15 cellular contexts compared by ENCODE assay signal in the genomic region with DNA sequence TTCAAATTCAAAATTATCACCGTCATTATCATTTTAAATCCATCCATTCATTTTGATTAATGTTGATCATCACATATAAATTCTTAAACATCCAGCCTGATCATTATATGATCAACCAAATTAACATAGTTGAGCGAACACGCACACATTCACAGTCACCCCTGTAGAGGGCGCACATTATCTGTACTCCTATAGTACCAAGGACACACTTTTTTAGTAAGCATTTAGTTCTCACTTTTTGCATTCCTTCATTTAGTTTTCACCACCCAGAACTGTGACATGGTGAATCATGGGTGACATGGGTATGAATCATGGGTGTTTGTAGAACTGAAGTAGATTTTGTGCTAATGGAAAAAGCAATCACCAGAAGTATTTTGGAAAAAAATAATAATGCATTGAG. TPM values are rescaled to one million over a fixed set of nuclear protein-coding genes. Genes with fewer than 3 reads are reported as not detected.
DNase-seq lines count a peak whose midpoint lies in the region; ATAC-seq and TF ChIP-seq lines count a peak whose summit lies in the region.
"Had no signal": no experiment of that assay in that cellular context is flagged by ENCODE, and none has a peak within 500 bp of the region (broad histone marks: within the 10 kb centered on the region; RNA-seq: fewer than 3 reads in every experiment).

No MANE protein-coding gene starts in this region.

- H3K4me3 ChIP-seq in A673 (ENCODE audit: low read depth, low read length, poor library complexity, severe bottlenecking) (no peak overlapping the region), MM.1S (ENCODE audit: low read length) (no peak overlapping the region), brain microvascular endothelial cell (ENCODE audit: low read depth, low read length) (no peak overlapping the region)
- H3K4me3 ChIP-seq: SK-N-MC, skin epidermis had no signal

- H3K9me3 ChIP-seq in A673 (ENCODE audit: low read depth, low read length, poor library complexity, severe bottlenecking) (peaks cover 48% of the 10 kb centered on the region), MM.1S (replicated peaks; ENCODE audit: insufficient read depth, low read length) (no peaks in the 10 kb centered on the region)

- DNase-seq in A673 (ENCODE audit: low spot score): no peak
- DNase-seq in COLO668 (lab: John Stamatoyannopoulos, UW; ENCODE audit: unreplicated experiment): peak; percentile 2
- DNase-seq in MM.1S: no peak
- DNase-seq in brain microvascular endothelial cell: no peak
- DNase-seq in T-helper 2 cell treated with Interferon-gamma antibody and Interleukin-4, amounts not matched to agents 5 μg/mL and 100 μg/mL, for 36 hours (ENCODE audit: low spot score): no peak
- DNase-seq in activated gamma-delta T cell (lab: John Stamatoyannopoulos, UW): no peak
- DNase-seq: activated CD4-positive, alpha-beta memory T cell treated with anti-CD3 and anti-CD28 coated beads for 36 hours; immature natural killer cell; NCI-H2029 treated with DMSO at 0.1 percent for 48 hours had no signal

- no peaks in the 10 kb centered on the region for H3K27me3 Mint-ChIP-seq in T-helper 2 cell treated with Interferon-gamma antibody and Interleukin-4, amounts not matched to agents 5 μg/mL and 100 μg/mL, for 36 hours (ENCODE audit: low read depth)

- no peaks in the 10 kb centered on the region for H3K79me2 ChIP-seq in MM.1S (ENCODE audit: low read length)

- peaks cover 35% of the 10 kb centered on the region for H3K9me3 Mint-ChIP-seq in T-helper 2 cell treated with Interferon-gamma antibody and Interleukin-4, amounts not matched to agents 5 μg/mL and 100 μg/mL, for 36 hours

- no peaks in the 10 kb centered on the region for H3F3A ChIP-seq in MM.1S (ENCODE audit: insufficient read depth, low read length)

- no peaks in the 10 kb centered on the region for H4K20me1 ChIP-seq in MM.1S (ENCODE audit: insufficient read depth, low read length)

- no TSS peak for BruUV-seq in A673 (replicated peaks; lab: Mats Ljungman, UMichigan)

- intact Hi-C loops in A673 (cut with micrococcal nuclease; ENCODE audit: unreplicated experiment): no loop called here

- no peak overlapping the region for H3K4me3 Mint-ChIP-seq in T-helper 2 cell treated with Interferon-gamma antibody and Interleukin-4, amounts not matched to agents 5 μg/mL and 100 μg/mL, for 36 hours
- H3K4me3 Mint-ChIP-seq: activated CD4-positive, alpha-beta memory T cell treated with anti-CD3 and anti-CD28 coated beads for 36 hours; immature natural killer cell; naive thymus-derived CD4-positive, alpha-beta T cell had no signal

- POLR2A ChIA-PET in A673 (lab: Charles Lee; ENCODE audit: low non-redundant PET): no interaction called here

- no peak for ATAC-seq in GM19467 (IDR thresholded peaks at IDR 0.05; ENCODE audit: unreplicated experiment)
- no peak for ATAC-seq in HG02852 (IDR thresholded peaks at IDR 0.05; ENCODE audit: unreplicated experiment)
- ATAC-seq: naive thymus-derived CD4-positive, alpha-beta T cell had no signal

- H3K4me1 Mint-ChIP-seq in T-helper 2 cell treated with Interferon-gamma antibody and Interleukin-4, amounts not matched to agents 5 μg/mL and 100 μg/mL, for 36 hours (ENCODE audit: low read depth): no peaks in the 10 kb centered on the region
- H3K4me1 Mint-ChIP-seq: naive thymus-derived CD4-positive, alpha-beta T cell had no signal

- H3K4me1 ChIP-seq in A673 (ENCODE audit: insufficient read depth, low read length, poor library complexity, severe bottlenecking): no peaks in the 10 kb centered on the region
- H3K4me1 ChIP-seq in MM.1S (ENCODE audit: low read length): no peaks in the 10 kb centered on the region

- H3K9me2 ChIP-seq in MM.1S (replicated peaks; ENCODE audit: insufficient read depth, low read length): no peaks in the 10 kb centered on the region

- no peak overlapping the region for H3K27ac ChIP-seq in A673 (ENCODE audit: low read depth, low read length, poor library complexity, severe bottlenecking)
- no peak overlapping the region for H3K27ac ChIP-seq in MM.1S (ENCODE audit: low read length)
- no peak overlapping the region for H3K27ac ChIP-seq in brain microvascular endothelial cell
- H3K27ac ChIP-seq: SK-N-MC, skin epidermis had no signal

- in situ Hi-C loops in brain microvascular endothelial cell (cut with HindIII; ENCODE audit: low pct_ligation_motif_present, low sequenced_read_pairs): no loop called here

- no peaks in the 10 kb centered on the region for H3K36me3 ChIP-seq in A673 (ENCODE audit: insufficient read depth, low read length, poor library complexity, severe bottlenecking)
- H3K36me3 ChIP-seq in MM.1S (replicated peaks; ENCODE audit: insufficient read depth, low read length): no peaks in the 10 kb centered on the region
- H3K36me3 ChIP-seq in brain microvascular endothelial cell (replicated peaks): no peaks in the 10 kb centered on the region

- no peak overlapping the region for H2AFZ ChIP-seq in MM.1S (ENCODE audit: low read length)

- CTCF ChIA-PET in A673 (lab: Charles Lee): no interaction called here

- no peak overlapping the region for H3K27ac Mint-ChIP-seq in T-helper 2 cell treated with Interferon-gamma antibody and Interleukin-4, amounts not matched to agents 5 μg/mL and 100 μg/mL, for 36 hours
- H3K27ac Mint-ChIP-seq: activated CD4-positive, alpha-beta memory T cell treated with anti-CD3 and anti-CD28 coated beads for 36 hours; immature natural killer cell; naive thymus-derived CD4-positive, alpha-beta T cell had no signal

- H3K9ac ChIP-seq in MM.1S (ENCODE audit: low read length): no peak overlapping the region

- H3K27me3 ChIP-seq in A673 (replicated peaks; ENCODE audit: insufficient read depth, low read depth, low read length, poor library complexity): no peaks in the 10 kb centered on the region
- H3K27me3 ChIP-seq in MM.1S (replicated peaks; ENCODE audit: insufficient read depth, low read length): no peaks in the 10 kb centered on the region
- no peaks in the 10 kb centered on the region for H3K27me3 ChIP-seq in brain microvascular endothelial cell (replicated peaks)

- no peaks in the 10 kb centered on the region for H3K36me3 Mint-ChIP-seq in T-helper 2 cell treated with Interferon-gamma antibody and Interleukin-4, amounts not matched to agents 5 μg/mL and 100 μg/mL, for 36 hours (ENCODE audit: low read depth)
- H3K36me3 Mint-ChIP-seq: activated CD4-positive, alpha-beta memory T cell treated with anti-CD3 and anti-CD28 coated beads for 36 hours; immature natural killer cell had no signal

- 0 out of 2 replicates have a peak, but pooled peaks have one; percentile 18 for TF ChIP-seq CTCF in A673 (conservative IDR thresholded peaks at IDR 0.05; ENCODE audit: low read depth, low read length)
- TF ChIP-seq CTCF in MM.1S (IDR thresholded peaks at IDR 0.05; ENCODE audit: low read length): peak; percentile 28
- peak; percentile 14 for TF ChIP-seq CTCF in brain microvascular endothelial cell (IDR thresholded peaks at IDR 0.05; ENCODE audit: low read depth, low read length, missing control alignments)

- no peak overlapping the region for H3K4me2 ChIP-seq in MM.1S (ENCODE audit: low read depth, low read length)

RNA-seq across cellular contexts. Expression of a gene that starts 26.0 kb away (rescaled TPM):
- total RNA-seq in A673 (2021): not detected in 2 replicates
- total RNA-seq: activated CD4-positive, alpha-beta memory T cell treated with anti-CD3 and anti-CD28 coated beads for 36 hours; G401; naive thymus-derived CD4-positive, alpha-beta T cell had no signal

RNA-seq across cellular contexts. Expression of a gene that starts 47.3 kb away (rescaled TPM):
- total RNA-seq in A673 (2021): not detected in 2 replicates
- total RNA-seq: activated CD4-positive, alpha-beta memory T cell treated with anti-CD3 and anti-CD28 coated beads for 36 hours; G401; naive thymus-derived CD4-positive, alpha-beta T cell had no signal
